ENCODE assay signal across 8 cellular contexts in the genomic region with DNA sequence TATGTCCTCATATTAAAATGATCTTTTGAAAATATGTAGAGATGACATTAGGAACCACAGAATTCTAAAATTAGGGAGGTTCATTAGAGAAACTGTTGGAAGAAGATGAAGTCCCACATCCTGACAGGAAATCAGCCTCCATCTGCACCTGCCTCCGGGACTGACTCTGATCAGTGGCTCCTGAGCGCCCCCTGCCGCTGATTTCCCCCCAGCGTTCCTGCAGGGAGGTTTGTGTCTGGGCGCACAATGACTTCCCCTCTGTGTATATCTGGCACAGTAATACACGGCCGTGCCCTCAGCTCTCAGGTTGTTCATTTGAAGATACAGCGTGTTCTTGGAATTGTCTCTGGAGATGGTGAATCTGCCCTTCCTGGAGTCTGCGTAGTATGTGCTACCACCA.
DNase-seq lines count a peak whose midpoint lies in the region; ATAC-seq and TF ChIP-seq lines count a peak whose summit lies in the region.
"Not testable (repeated sequence)": the region's sequence is repeated elsewhere in the genome, so short reads cannot be mapped to it uniquely, and the experiment has no call there.

No MANE protein-coding gene starts in this region.

- 27 to 41% (median 34%) methylated on average over 9 of the region's 9 CpGs for WGBS in spleen, 5 donors

- not testable (repeated sequence) for H3F3A ChIP-seq in OCI-LY1 (ENCODE audit: insufficient read depth, low read length)

- H3K9me2 ChIP-seq in OCI-LY1 (ENCODE audit: low read depth, low read length), result not testable (repeated sequence)

- not testable (repeated sequence) for H3K4me3 ChIP-seq in CD4-positive, alpha-beta memory T cell (ENCODE audit: low read length in 2 of 2); OCI-LY1 (ENCODE audit: low read depth, low read length, poor library complexity, severe bottlenecking); spleen

- H2AFZ ChIP-seq in OCI-LY1 (ENCODE audit: low read length), result not testable (repeated sequence)

- not testable (repeated sequence) for H3K36me3 Mint-ChIP-seq in CD4-positive, alpha-beta memory T cell; activated naive CD8-positive, alpha-beta T cell treated with anti-CD3 and anti-CD28 coated beads, Interleukin-2, amount 10 ng/mL, durations not matched to agents 7 days and 5 days; stimulated activated effector memory CD8-positive, alpha-beta T cell treated with anti-CD3 and anti-CD28 coated beads, Interleukin-12 subunit alpha, Interleukin-12 subunit beta, amount 100 ng/mL, for 72 hours

- not testable (repeated sequence) for H3K4me1 ChIP-seq in CD4-positive, alpha-beta memory T cell (ENCODE audit: insufficient read depth, low read length); OCI-LY1 (ENCODE audit: insufficient read depth, low read length, severe bottlenecking); spleen

- not testable (repeated sequence) for H3K27me3 ChIP-seq in CD4-positive, alpha-beta memory T cell (ENCODE audit: insufficient read depth, low read length); OCI-LY1 (ENCODE audit: insufficient read depth, low read length); spleen (replicated peaks in 1 of 7)

- H3K27me3 Mint-ChIP-seq in CD4-positive, alpha-beta memory T cell, result not testable (repeated sequence)
- peaks cover 20% of the 10 kb centered on the region for H3K27me3 Mint-ChIP-seq in activated naive CD8-positive, alpha-beta T cell treated with anti-CD3 and anti-CD28 coated beads, Interleukin-2, amount 10 ng/mL, durations not matched to agents 7 days and 5 days

- H3K4me1 Mint-ChIP-seq in CD4-positive, alpha-beta memory T cell; activated naive CD8-positive, alpha-beta T cell treated with anti-CD3 and anti-CD28 coated beads, Interleukin-2, amount 10 ng/mL, durations not matched to agents 7 days and 5 days; stimulated activated effector memory CD8-positive, alpha-beta T cell treated with anti-CD3 and anti-CD28 coated beads, Interleukin-12 subunit alpha, Interleukin-12 subunit beta, amount 100 ng/mL, for 72 hours: not testable (repeated sequence)

- H3K79me2 ChIP-seq in OCI-LY1 (ENCODE audit: insufficient read depth, low read length), result not testable (repeated sequence)

- DNase-seq in CD4-positive, alpha-beta memory T cell, result peak in 4 of 5 donors; percentile 17 to 42 (median 35)
- DNase-seq in GM13977 (ENCODE audit: low spot score); spleen: not testable (repeated sequence)
- peak; percentile 69 for DNase-seq in activated CD4-positive, alpha-beta T cell treated with anti-CD3 and anti-CD28 coated beads for 48 hours
- peak; percentile 64 for DNase-seq in activated T-cell treated with anti-CD3 and anti-CD28 coated beads, Interleukin-2, amount 50 U/mL, for 1 hour
- peak; percentile 62 for DNase-seq in activated naive CD8-positive, alpha-beta T cell treated with anti-CD3 and anti-CD28 coated beads, Interleukin-2, amount 10 ng/mL, durations not matched to agents 7 days and 5 days
- peak; percentile 48 to 80 for DNase-seq in stimulated activated effector memory CD8-positive, alpha-beta T cell treated with anti-CD3 and anti-CD28 coated beads, Interleukin-12 subunit alpha, Interleukin-12 subunit beta, amount 100 ng/mL, for 72 hours (ENCODE audit: low spot score in 2 of 2)

- peak; percentile 61 for TF ChIP-seq CTCF in GM13977 (IDR thresholded peaks at IDR 0.05; ENCODE audit: extremely low read depth, insufficient read depth, missing control alignments)
- TF ChIP-seq CTCF in OCI-LY1 (IDR thresholded peaks at IDR 0.05; ENCODE audit: low read length), result peak; percentile 61
- peak in 6 of 11 experiments; percentile 23 to 60 (median 53) for TF ChIP-seq CTCF in spleen (IDR thresholded peaks at IDR 0.05 in 8 of 11, conservative IDR thresholded peaks at IDR 0.05 in 3 of 11)

- intact Hi-C loops in CD4-positive, alpha-beta memory T cell (cut with micrococcal nuclease); spleen (cut with DNase I; ENCODE audit: low total_unique reads): not testable (repeated sequence)

- not testable (repeated sequence) for H3K9me3 Mint-ChIP-seq in CD4-positive, alpha-beta memory T cell; activated naive CD8-positive, alpha-beta T cell treated with anti-CD3 and anti-CD28 coated beads, Interleukin-2, amount 10 ng/mL, durations not matched to agents 7 days and 5 days; stimulated activated effector memory CD8-positive, alpha-beta T cell treated with anti-CD3 and anti-CD28 coated beads, Interleukin-12 subunit alpha, Interleukin-12 subunit beta, amount 100 ng/mL, for 72 hours

- not testable (repeated sequence) for H3K9ac ChIP-seq in OCI-LY1 (ENCODE audit: low read length)

- peak overlapping the region in 1 of 8 donors; percentile 41 for H3K4me3 Mint-ChIP-seq in CD4-positive, alpha-beta memory T cell
- H3K4me3 Mint-ChIP-seq in activated naive CD8-positive, alpha-beta T cell treated with anti-CD3 and anti-CD28 coated beads, Interleukin-2, amount 10 ng/mL, durations not matched to agents 7 days and 5 days; stimulated activated effector memory CD8-positive, alpha-beta T cell treated with anti-CD3 and anti-CD28 coated beads, Interleukin-12 subunit alpha, Interleukin-12 subunit beta, amount 100 ng/mL, for 72 hours: not testable (repeated sequence)

- not testable (repeated sequence) for H3K27ac ChIP-seq in CD4-positive, alpha-beta memory T cell (ENCODE audit: low read depth, low read length); OCI-LY1 (ENCODE audit: low read depth, low read length, poor library complexity, severe bottlenecking); spleen

- H3K9me3 ChIP-seq in CD4-positive, alpha-beta memory T cell (ENCODE audit: control insufficient read depth in 1 of 2, low read length in 2 of 2); OCI-LY1 (ENCODE audit: low read length); spleen: not testable (repeated sequence)

- POLR2A ChIA-PET in CD4-positive, alpha-beta memory T cell (lab: Charles Lee; ENCODE audit: partially characterized antibody); activated naive CD8-positive, alpha-beta T cell treated with anti-CD3 and anti-CD28 coated beads, Interleukin-2, amount 10 ng/mL, durations not matched to agents 7 days and 5 days (lab: Charles Lee): not testable (repeated sequence)

- H3K4me2 ChIP-seq in OCI-LY1 (ENCODE audit: low read length), result not testable (repeated sequence)

- not testable (repeated sequence) for TF ChIP-seq POLR2A in spleen (IDR thresholded peaks at IDR 0.05)

- in situ Hi-C loops in GM13977 (cut with MboI; ENCODE audit: low pct_unique_long_range_greater_than_20kb, low sequenced_read_pairs, unreplicated experiment), result not testable (repeated sequence)

- not testable (repeated sequence) for H3K36me3 ChIP-seq in CD4-positive, alpha-beta memory T cell (ENCODE audit: insufficient read depth, low read length); OCI-LY1 (ENCODE audit: insufficient read depth, low read length); spleen

- peak; percentile 36 for ATAC-seq in activated naive CD8-positive, alpha-beta T cell treated with anti-CD3 and anti-CD28 coated beads, Interleukin-2, amount 10 ng/mL, durations not matched to agents 7 days and 5 days (ENCODE audit: low read depth)
- peak; percentile 36 for ATAC-seq in stimulated activated effector memory CD8-positive, alpha-beta T cell treated with anti-CD3 and anti-CD28 coated beads, Interleukin-12 subunit alpha, Interleukin-12 subunit beta, amount 100 ng/mL, for 72 hours

- not testable (repeated sequence) for H4K20me1 ChIP-seq in OCI-LY1 (ENCODE audit: insufficient read depth, low read length)

- CTCF ChIA-PET in CD4-positive, alpha-beta memory T cell (lab: Charles Lee; ENCODE audit: partially characterized antibody), result interaction anchor here (1.8 to 6.4 kb wide), 3 partner anchors 10 to 128 kb away, joined by 4 to 66 read pairs (median 6); no protein-coding TSS in a partner anchor

- H3K27ac Mint-ChIP-seq in CD4-positive, alpha-beta memory T cell; activated naive CD8-positive, alpha-beta T cell treated with anti-CD3 and anti-CD28 coated beads, Interleukin-2, amount 10 ng/mL, durations not matched to agents 7 days and 5 days; stimulated activated effector memory CD8-positive, alpha-beta T cell treated with anti-CD3 and anti-CD28 coated beads, Interleukin-12 subunit alpha, Interleukin-12 subunit beta, amount 100 ng/mL, for 72 hours: not testable (repeated sequence)
